ENCODE assay signal across 11 cellular contexts in the genomic region with DNA sequence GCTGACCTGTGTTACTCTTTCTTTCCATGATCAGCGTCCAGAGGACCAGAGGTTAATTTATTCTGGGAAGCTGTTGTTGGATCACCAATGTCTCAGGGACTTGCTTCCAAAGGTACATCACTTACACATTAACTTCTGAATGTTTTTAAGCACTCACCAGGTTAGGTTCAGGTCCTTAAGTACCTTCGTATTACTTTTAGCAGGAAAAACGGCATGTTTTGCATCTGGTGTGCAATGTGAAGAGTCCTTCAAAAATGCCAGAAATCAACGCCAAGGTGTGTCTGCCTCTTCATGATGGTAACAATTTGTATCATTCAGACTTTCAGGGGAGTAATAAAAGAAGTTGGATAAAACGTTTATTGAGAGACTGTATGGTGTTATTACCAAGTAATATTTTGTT. TPM values are rescaled to one million over a fixed set of nuclear protein-coding genes. Genes with fewer than 3 reads are reported as not detected.
DNase-seq lines count a peak whose midpoint lies in the region; ATAC-seq and TF ChIP-seq lines count a peak whose summit lies in the region.
"Had no signal": no experiment of that assay in that cellular context is flagged by ENCODE, and none has a peak within 500 bp of the region (broad histone marks: within the 10 kb centered on the region; RNA-seq: fewer than 3 reads in every experiment).

No MANE protein-coding gene starts in this region.

- H3K4me1 ChIP-seq in breast epithelium (peaks cover 0 to 9% of the 10 kb centered on the region in 2 donors), left lung (peaks cover 21 to 81% of the 10 kb centered on the region in 2 donors)

- ATAC-seq in natural killer cell (no peak), left lung (no peak)

- TF ChIP-seq CTCF in AG09309 (IDR thresholded peaks at IDR 0.05; ENCODE audit: control insufficient read depth, insufficient read depth, low read depth, low read length, missing control alignments), result no peak
- no peak for TF ChIP-seq CTCF in HFFc6 (IDR thresholded peaks at IDR 0.05)
- no peak for TF ChIP-seq CTCF in breast epithelium (IDR thresholded peaks at IDR 0.05)
- no peak for TF ChIP-seq CTCF in natural killer cell (IDR thresholded peaks at IDR 0.05)
- TF ChIP-seq CTCF in left lung (IDR thresholded peaks at IDR 0.05), result no peak

- H3K9me3 ChIP-seq in breast epithelium (no peaks in the 10 kb centered on the region), left lung (no peaks in the 10 kb centered on the region)
- H3K9me3 ChIP-seq: SJCRH30 had no signal

- intact Hi-C loops in breast epithelium (cut with DNase I; ENCODE audit: low total_unique reads), result no loop called here
- intact Hi-C loops in natural killer cell (cut with micrococcal nuclease), result no loop called here
- intact Hi-C loops in left lung (cut with DNase I), result no loop called here

- no peak for TF ChIP-seq POLR2A in breast epithelium (IDR thresholded peaks at IDR 0.05)

- H3K36me3 Mint-ChIP-seq in HFFc6 (ENCODE audit: low read depth) (peaks cover 60% of the 10 kb centered on the region), natural killer cell (peaks cover 14% of the 10 kb centered on the region)

- peaks cover 54% of the 10 kb centered on the region for H3K4me1 Mint-ChIP-seq in HFFc6 (ENCODE audit: low read depth)
- H3K4me1 Mint-ChIP-seq in natural killer cell, result peaks cover 52 to 66% of the 10 kb centered on the region in 2 donors

- H3K27me3 ChIP-seq in breast epithelium (no peaks in the 10 kb centered on the region), left lung (no peaks in the 10 kb centered on the region)
- H3K27me3 ChIP-seq: SJCRH30 had no signal

- H3K9me3 Mint-ChIP-seq in HFFc6, result no peaks in the 10 kb centered on the region
- no peaks in the 10 kb centered on the region for H3K9me3 Mint-ChIP-seq in natural killer cell

- no peak overlapping the region for H3K27ac Mint-ChIP-seq in HFFc6
- peak overlapping the region; percentile 75 to 98 for H3K27ac Mint-ChIP-seq in natural killer cell

- peaks cover 4% of the 10 kb centered on the region for H3K36me3 ChIP-seq in breast epithelium
- peaks cover 9 to 61% of the 10 kb centered on the region in 2 donors for H3K36me3 ChIP-seq in left lung

- H3K27me3 Mint-ChIP-seq in HFFc6 (ENCODE audit: insufficient read depth) (peaks cover 14% of the 10 kb centered on the region), natural killer cell (ENCODE audit: low read depth in 2 of 2) (no peaks in the 10 kb centered on the region)

- H3K27ac ChIP-seq in breast epithelium, result peak overlapping the region; percentile 40 to 56
- peak overlapping the region in 1 of 2 donors; percentile 50 for H3K27ac ChIP-seq in left lung
- H3K27ac ChIP-seq: SJCRH30 had no signal

- H3K4me3 Mint-ChIP-seq in HFFc6 (peak overlapping the region; percentile 99), natural killer cell (peak overlapping the region; percentile 42)

- H3K4me3 ChIP-seq in AG09309 (ENCODE audit: control insufficient read depth, low read depth, low read length) (peak overlapping the region; percentile 91), breast epithelium (peak overlapping the region; percentile 92 to 99 (median 98)), left lung (peak overlapping the region in 1 of 2 donors; percentile 98)
- H3K4me3 ChIP-seq: SJCRH30 had no signal

- DNase-seq in AG09309 (ENCODE audit: low read depth) (no peak), HFFc6 (no peak), breast epithelium (ENCODE audit: low spot score in 2 of 2) (no peak), natural killer cell (no peak), left lung (no peak), NCI-H526 (lab: John Stamatoyannopoulos, UW) (no peak), islet precursor cell (no peak), ureter (ENCODE audit: low spot score) (no peak)
- DNase-seq: anterior cingulate cortex, kidney glomerular epithelial cell, SJCRH30 had no signal

RNA-seq across cellular contexts. Expression of a gene that starts 3.3 kb away (rescaled TPM):
- total RNA-seq in HFFc6 (2021; fragmentation: NEBNext Ultra II Directional; extraction: Animal tissue kit (Norgen Biotek cat#: 25700)), result 100 to 1,000 TPM in 3 of 6 experiments, 10 to 100 TPM in 3; 87.9 to 109 (median 96.9) TPM
- total RNA-seq in breast epithelium (100 to 1,000 TPM; 123 to 162 (median 149) TPM), natural killer cell (100 to 1,000 TPM; 181 to 266 (median 243) TPM), left lung (100 to 1,000 TPM; 104 to 155 TPM), ureter (171 TPM)

RNA-seq across cellular contexts. Expression of a gene that starts 26.5 kb away (rescaled TPM):
- not detected for total RNA-seq in HFFc6 (2021; fragmentation: NEBNext Ultra II Directional; extraction: Animal tissue kit (Norgen Biotek cat#: 25700))
- total RNA-seq in breast epithelium (under 1 TPM; 0.44 to 0.80 (median 0.66) TPM), natural killer cell (under 1 TPM in 1 of 3 donors, not detected in 2; 0.14 TPM), left lung (under 1 TPM; 0.58 to 0.82 TPM), ureter (0.42 TPM)

RNA-seq across cellular contexts. Expression of a gene that starts 54.2 kb away (rescaled TPM):
- 10 to 100 TPM; 18.2 to 26.2 (median 21.7) TPM for total RNA-seq in HFFc6 (2021; fragmentation: NEBNext Ultra II Directional; extraction: Animal tissue kit (Norgen Biotek cat#: 25700))
- total RNA-seq in breast epithelium, result 10 to 100 TPM; 18.4 to 34.4 (median 24.1) TPM
- total RNA-seq in natural killer cell, result 100 to 1,000 TPM; 320 to 563 (median 535) TPM
- total RNA-seq in left lung, result 10 to 100 TPM; 26.8 to 93.3 TPM
- 50.1 TPM for total RNA-seq in ureter
